Comparison of ENCODE assay signal across 1 cellular context in genomic region chr18:7480853-7481252, GRCh38.
TF ChIP-seq lines count a peak whose summit lies in the region.

No MANE protein-coding gene starts in this region.

TF ChIP-seq in GM23338, 12 proteins besides CTCF, POLR2A, EP300 and RAD21 (continued from another document):
- TF ChIP-seq ZNF462 (CRISPR knock-in tag; IDR thresholded peaks at IDR 0.05) (no peak), STAT1 (IDR thresholded peaks at IDR 0.05; ENCODE audit: unreplicated experiment) (no peak), ETS1 (IDR thresholded peaks at IDR 0.05) (no peak), CREB1 (CRISPR knock-in tag; IDR thresholded peaks at IDR 0.05; ENCODE audit: low read depth) (no peak), EZH2 (IDR thresholded peaks at IDR 0.05; ENCODE audit: low read depth, unreplicated experiment) (no peak), NANOG (IDR thresholded peaks at IDR 0.05; ENCODE audit: borderline replicate concordance) (no peak), POLR2AphosphoS5 (IDR thresholded peaks at IDR 0.05; ENCODE audit: low read depth) (no peak)
